8 cellular contexts compared by ENCODE assay signal in genomic region chr18:48902023-48902855, GRCh38. TPM values are rescaled to one million over a fixed set of nuclear protein-coding genes. Genes with fewer than 3 reads are reported as not detected.
DNase-seq lines count a peak whose midpoint lies in the region; ATAC-seq lines count a peak whose summit lies in the region.

No MANE protein-coding gene starts in this region.

- H3K9ac ChIP-seq in duodenal mucosa (ENCODE audit: low read depth in 1 of 2, low read length in 2 of 2) (peak overlapping the region in 1 of 2 donors; percentile 30), mucosa of rectum (ENCODE audit: low read depth in 1 of 2, low read length in 2 of 2) (peak overlapping the region in 1 of 2 donors; percentile 14)

- H3K36me3 ChIP-seq in duodenal mucosa (ENCODE audit: control insufficient read depth in 1 of 2, insufficient read depth in 2 of 2, low read length in 2 of 2) (no peaks in the 10 kb centered on the region), mucosa of rectum (ENCODE audit: control insufficient read depth in 2 of 2, insufficient read depth in 2 of 2, low read length in 2 of 2) (no peaks in the 10 kb centered on the region)

- H3K4me3 Mint-ChIP-seq in naive thymus-derived CD8-positive, alpha-beta T cell = no peak overlapping the region

- H3K27ac Mint-ChIP-seq in naive thymus-derived CD8-positive, alpha-beta T cell = no peak overlapping the region

- peak; percentile 47 for DNase-seq in GOT3 (lab: John Stamatoyannopoulos, UW)
- DNase-seq in NCI-H460 (ENCODE audit: extremely low read depth, low read depth) = peak; percentile 18
- no peak for DNase-seq in NCI-H524 (lab: John Stamatoyannopoulos, UW)
- DNase-seq in activated CD4-positive, alpha-beta T cell treated with anti-CD3 and anti-CD28 coated beads, Interleukin-2, amount 50 U/mL, for 4 hours = no peak
- DNase-seq in stimulated activated naive CD4-positive, alpha-beta T cell (lab: John Stamatoyannopoulos, UW) = no peak
- no peak for DNase-seq in naive thymus-derived CD8-positive, alpha-beta T cell

- H3K4me3 ChIP-seq in duodenal mucosa (ENCODE audit: low read depth in 1 of 2, low read length in 2 of 2) (no peak overlapping the region), mucosa of rectum (ENCODE audit: low read length in 2 of 2) (no peak overlapping the region)

- H3K9me3 Mint-ChIP-seq in naive thymus-derived CD8-positive, alpha-beta T cell = peaks cover 2 to 20% (median 12%) of the 10 kb centered on the region in 9 donors

- POLR2A ChIA-PET in naive thymus-derived CD8-positive, alpha-beta T cell (lab: Charles Lee) = no interaction called here

- peak overlapping the region; percentile 26 for H3K27ac ChIP-seq in duodenal mucosa (ENCODE audit: low read depth, low read length)
- H3K27ac ChIP-seq in mucosa of rectum (ENCODE audit: low read depth in 2 of 2, low read length in 2 of 2) = peak overlapping the region; percentile 48 to 56

- H3K4me1 ChIP-seq in duodenal mucosa (ENCODE audit: control insufficient read depth in 1 of 2, insufficient read depth in 2 of 2, low read length in 2 of 2) = peaks cover 12 to 17% of the 10 kb centered on the region in 2 donors
- peaks cover 6 to 8% of the 10 kb centered on the region in 2 donors for H3K4me1 ChIP-seq in mucosa of rectum (ENCODE audit: control insufficient read depth in 2 of 2, insufficient read depth in 2 of 2, low read length in 2 of 2)

- peaks cover 3 to 4% of the 10 kb centered on the region in 2 donors for H3K9me3 ChIP-seq in duodenal mucosa (ENCODE audit: control insufficient read depth in 1 of 2, low read length in 2 of 2)
- H3K9me3 ChIP-seq in mucosa of rectum (ENCODE audit: control insufficient read depth in 2 of 2, low read length in 2 of 2) = peaks cover 2% of the 10 kb centered on the region in 2 donors

- H3K27me3 ChIP-seq in duodenal mucosa (ENCODE audit: control insufficient read depth in 1 of 2, insufficient read depth in 2 of 2, low read length in 2 of 2) (no peaks in the 10 kb centered on the region), mucosa of rectum (ENCODE audit: control insufficient read depth in 2 of 2, insufficient read depth in 2 of 2, low read length in 2 of 2) (no peaks in the 10 kb centered on the region)

- H3K4me1 Mint-ChIP-seq in naive thymus-derived CD8-positive, alpha-beta T cell = peaks cover 5 to 16% (median 9%) of the 10 kb centered on the region in 4 donors

- H3K27me3 Mint-ChIP-seq in naive thymus-derived CD8-positive, alpha-beta T cell = peaks cover 0 to 6% (median 0%) of the 10 kb centered on the region in 5 donors

- peaks cover 2 to 16% (median 6%) of the 10 kb centered on the region in 3 donors for H3K36me3 Mint-ChIP-seq in naive thymus-derived CD8-positive, alpha-beta T cell

- ATAC-seq in naive thymus-derived CD8-positive, alpha-beta T cell = no peak

RNA-seq across cellular contexts. Expression of gene SMAD7, which starts 48.5 kb away (rescaled TPM):
- total RNA-seq in NCI-H460 (2014; rRNA removed; shearing (Covaris generic)) = 2.0 and 2.1 TPM in 2 replicates
- polyA plus RNA-seq in NCI-H460 (2014; cell fraction: nucleus; rRNA removed) = 5.3 and 5.8 TPM in 2 replicates
- total RNA-seq in naive thymus-derived CD8-positive, alpha-beta T cell = 10 to 100 TPM; 30.9 to 32.5 TPM
- 1 to 10 TPM; 2.3 to 4.9 (median 4.8) TPM for polyA plus RNA-seq in naive thymus-derived CD8-positive, alpha-beta T cell

Comparison
In these comparisons a context has a peak if more than half of its experiments do, and no peak if none do; other contexts are left out.
1. DNase-seq: peak in GOT3 (single experiment) and NCI-H460 (single experiment); none in NCI-H524 (0 of 2), activated CD4-positive, alpha-beta T cell treated with anti-CD3 and anti-CD28 coated beads, Interleukin-2, amount 50 U/mL, for 4 hours (0 of 2), stimulated activated naive CD4-positive, alpha-beta T cell (0 of 6) and naive thymus-derived CD8-positive, alpha-beta T cell (0 of 10).
2. RNA of gene SMAD7, which starts 48.5 kb away (total RNA-seq): 30.9 to 32.5 TPM in naive thymus-derived CD8-positive, alpha-beta T cell; 2.0 to 2.1 TPM in NCI-H460; every median in the first group is over 10 times any median in the second.